ENCODE assay signal across 8 cellular contexts in the genomic region with DNA sequence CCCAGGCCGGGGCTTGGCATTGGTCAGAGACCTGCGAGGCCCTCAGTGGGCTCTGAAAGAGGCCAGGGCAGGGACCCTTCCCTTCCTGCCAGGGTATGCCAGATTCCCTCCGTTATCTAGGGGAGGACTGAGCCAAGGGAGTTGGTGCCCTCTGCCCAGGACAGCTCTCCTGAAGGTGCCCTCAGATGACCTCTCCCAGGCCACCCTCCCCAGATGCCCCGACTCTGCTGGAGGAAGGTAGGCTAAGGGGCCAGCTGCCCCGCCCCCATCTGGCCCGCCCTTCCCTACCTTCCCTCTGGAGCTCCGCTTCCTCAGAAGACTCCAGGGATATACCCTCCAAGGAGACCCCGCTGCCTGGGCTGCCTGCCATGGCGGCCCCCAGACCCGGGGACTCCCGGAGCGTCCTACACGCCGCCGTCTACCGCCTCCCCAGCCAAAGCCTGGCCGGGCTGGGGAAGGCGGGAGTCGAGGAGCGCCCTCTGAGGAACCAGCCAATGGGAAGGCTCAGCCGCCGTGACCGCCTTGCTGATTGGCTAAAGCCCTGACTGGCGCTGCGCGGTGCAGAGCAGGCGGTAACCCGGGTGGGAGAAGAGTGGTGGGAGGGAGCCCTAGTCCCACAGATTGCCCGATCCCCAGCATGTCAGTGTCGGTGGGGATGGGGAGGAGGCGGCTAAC. TPM values are rescaled to one million over a fixed set of nuclear protein-coding genes. Genes with fewer than 3 reads are reported as not detected.
A peak's percentile ranks its signal among the peaks of the same experiment; 100 is the strongest.
DNase-seq lines count a peak whose midpoint lies in the region; ATAC-seq, FAIRE-seq and TF ChIP-seq lines count a peak whose summit lies in the region.

No MANE protein-coding gene starts in this region.

- peak; percentile 91 for FAIRE-seq in endothelial cell of umbilical vein (lab: Jason Lieb, UNC)

- DNase-seq in GM04504 (ENCODE audit: low read depth) (peak; percentile 48), NT2/D1 (ENCODE audit: low read depth, low spot score) (peak; percentile 66), endothelial cell of umbilical vein (ENCODE audit: low read depth, low spot score) (peak; percentile 85), mesothelial cell of epicardium (ENCODE audit: low spot score in 2 of 2, unreplicated experiment in 2 of 2) (peak; percentile 85 to 92)
- peak; percentile 91 for DNase-seq in activated CD8-positive, alpha-beta memory T cell treated with anti-CD3 and anti-CD28 coated beads, Interleukin-2, amount 50 U/mL, for 48 hours
- DNase-seq in stimulated activated CD8-positive, alpha-beta memory T cell treated with anti-CD3 and anti-CD28 coated beads, Interleukin-15, amount 100 ng/mL, for 1 hour (ENCODE audit: low read depth): peak; percentile 67

- no peaks in the 10 kb centered on the region for H4K20me1 ChIP-seq in endothelial cell of umbilical vein (replicated peaks; ENCODE audit: control insufficient read depth, extremely low read depth, insufficient read depth, low read length)

- POLR2A ChIA-PET in endothelial cell of umbilical vein (lab: Charles Lee): no interaction called here

- H3K79me2 ChIP-seq in endothelial cell of umbilical vein (ENCODE audit: control insufficient read depth, insufficient read depth, low read length): no peaks in the 10 kb centered on the region

- H3K4me2 ChIP-seq in endothelial cell of umbilical vein (ENCODE audit: insufficient read depth, low read length): peak overlapping the region; percentile 54

- H3K9me3 Mint-ChIP-seq in mesothelial cell of epicardium: no peaks in the 10 kb centered on the region

- dilution Hi-C loops in endothelial cell of umbilical vein (cut with MboI; ENCODE audit: extremely low pct_ligation_motif_present, low sequenced_read_pairs): no loop called here

- H3K9me3 ChIP-seq in HUES6 (ENCODE audit: control insufficient read depth, insufficient read depth, low read depth, low read length) (no peaks in the 10 kb centered on the region), NT2/D1 (ENCODE audit: insufficient read depth, low read length) (no peaks in the 10 kb centered on the region), endothelial cell of umbilical vein (replicated peaks; ENCODE audit: control insufficient read depth, insufficient read depth, low read length) (no peaks in the 10 kb centered on the region)

- H2AFZ ChIP-seq in endothelial cell of umbilical vein (ENCODE audit: low read depth, low read length): peak overlapping the region; percentile 64

- no peak for TF ChIP-seq POLR2A in endothelial cell of umbilical vein (IDR thresholded peaks at IDR 0.05; ENCODE audit: low read depth, low read length)

- no peak overlapping the region for H3K27ac Mint-ChIP-seq in mesothelial cell of epicardium

- H3K9me1 ChIP-seq in endothelial cell of umbilical vein (replicated peaks; ENCODE audit: control insufficient read depth, extremely low read depth, insufficient read depth, low read length): no peaks in the 10 kb centered on the region

- intact Hi-C loops in endothelial cell of umbilical vein (cut with micrococcal nuclease): no loop called here

- H3K36me3 ChIP-seq in HUES6 (ENCODE audit: control insufficient read depth, insufficient read depth, low read length): peaks cover 6% of the 10 kb centered on the region; the same call in 1 of the 2 replicates
- H3K36me3 ChIP-seq in NT2/D1 (ENCODE audit: insufficient read depth, insufficient read length, low read length): peaks cover 2% of the 10 kb centered on the region
- no peaks in the 10 kb centered on the region for H3K36me3 ChIP-seq in endothelial cell of umbilical vein (ENCODE audit: control insufficient read depth in 2 of 2, extremely low read depth in 1 of 2, insufficient read depth in 2 of 2, low read length in 2 of 2)

- TF ChIP-seq CTCF in endothelial cell of umbilical vein (IDR thresholded peaks at IDR 0.05; ENCODE audit: extremely low read depth in 1 of 2, insufficient read depth in 1 of 2, low read depth in 1 of 2, low read length in 2 of 2) (no peak), mesothelial cell of epicardium (IDR thresholded peaks at IDR 0.05; ENCODE audit: unreplicated experiment) (no peak)

- peaks cover 33% of the 10 kb centered on the region for H3K4me1 Mint-ChIP-seq in mesothelial cell of epicardium

- H3K9ac ChIP-seq in HUES6 (ENCODE audit: low read length): no peak overlapping the region
- peak overlapping the region; percentile 78 for H3K9ac ChIP-seq in NT2/D1 (ENCODE audit: insufficient read length, low read depth)
- no peak overlapping the region for H3K9ac ChIP-seq in endothelial cell of umbilical vein (replicated peaks; ENCODE audit: extremely low read depth, insufficient read depth, low read length)

- H3K4me1 ChIP-seq in HUES6 (ENCODE audit: control insufficient read depth, insufficient read depth, low read length) (peaks cover 31% of the 10 kb centered on the region), NT2/D1 (ENCODE audit: insufficient read depth, insufficient read length) (peaks cover 18% of the 10 kb centered on the region), endothelial cell of umbilical vein (ENCODE audit: control insufficient read depth, extremely low read depth, insufficient read depth, low read length) (peaks cover 3% of the 10 kb centered on the region)

- ATAC-seq in GM21360 (IDR thresholded peaks at IDR 0.05; ENCODE audit: unreplicated experiment): no peak

- H3K4me3 ChIP-seq in HUES6 (ENCODE audit: low read depth, low read length): peak overlapping the region; percentile 65
- peak overlapping the region; percentile 58 for H3K4me3 ChIP-seq in NT2/D1 (ENCODE audit: insufficient read length, low read depth)
- peak overlapping the region in 2 of 3 experiments; percentile 26 to 29 for H3K4me3 ChIP-seq in endothelial cell of umbilical vein (replicated peaks in 1 of 3; ENCODE audit: insufficient read depth in 1 of 3, low read depth in 1 of 3, low read length in 3 of 3)

- CTCF ChIA-PET in endothelial cell of umbilical vein (lab: Charles Lee): interaction anchor here (0.7 to 4.0 kb wide), 2 partner anchors 9 to 19 kb away, joined by 3 to 37 read pairs; no protein-coding TSS in a partner anchor

- H3K27me3 ChIP-seq in HUES6 (ENCODE audit: control insufficient read depth, insufficient read depth, low read length): peaks cover 32% of the 10 kb centered on the region
- peaks cover 15% of the 10 kb centered on the region for H3K27me3 ChIP-seq in NT2/D1 (ENCODE audit: insufficient read depth, insufficient read length)
- H3K27me3 ChIP-seq in endothelial cell of umbilical vein (ENCODE audit: control insufficient read depth in 2 of 2, insufficient read depth in 2 of 2, low read length in 2 of 2): peaks cover 4 to 6% of the 10 kb centered on the region in 2 experiments

- no TSS peak for BruUV-seq in endothelial cell of umbilical vein (replicated peaks; lab: Mats Ljungman, UMichigan)

- H3K27ac ChIP-seq in HUES6 (ENCODE audit: low read depth, low read length): no peak overlapping the region
- no peak overlapping the region for H3K27ac ChIP-seq in endothelial cell of umbilical vein (ENCODE audit: insufficient read depth, low read depth, low read length)

- peak overlapping the region; percentile 73 for H3K4me3 Mint-ChIP-seq in mesothelial cell of epicardium

- peaks cover 17% of the 10 kb centered on the region for H3K27me3 Mint-ChIP-seq in mesothelial cell of epicardium (ENCODE audit: low read depth)

- no peaks in the 10 kb centered on the region for H3K36me3 Mint-ChIP-seq in mesothelial cell of epicardium

RNA-seq across cellular contexts. Expression of a gene that starts 7.0 kb away (rescaled TPM):
- total RNA-seq in endothelial cell of umbilical vein (1.2 and 1.6 TPM in 2 replicates), mesothelial cell of epicardium (11.6 to 14.1 TPM (median 13.0 TPM) in 3 replicates)
- polyA plus RNA-seq in endothelial cell of umbilical vein: 1.2 and 1.4 TPM in 2 replicates
- 1.1 and 1.3 TPM in 2 replicates for polyA plus RNA-seq in endothelial cell of umbilical vein (2011; cell fraction: cytosol; rRNA removed)
- polyA plus RNA-seq in endothelial cell of umbilical vein (2011; cell fraction: nucleus; rRNA removed): 1.6 TPM in 2 replicates
- 1.1 and 2.6 TPM in 2 replicates for polyA plus RNA-seq in endothelial cell of umbilical vein (2012)
- polyA minus RNA-seq in endothelial cell of umbilical vein: 0.91 and 2.2 TPM in 2 replicates
- 7.9 TPM for polyA minus RNA-seq in endothelial cell of umbilical vein (2011; cell fraction: cytosol; rRNA and poly(A)+ RNA removed)
- 0.29 and 1.0 TPM in 2 replicates for polyA minus RNA-seq in endothelial cell of umbilical vein (2011; cell fraction: nucleus; rRNA and poly(A)+ RNA removed)

RNA-seq across cellular contexts. Expression of a gene that starts 42.0 kb away (rescaled TPM):
- total RNA-seq in endothelial cell of umbilical vein: not detected in 2 replicates
- polyA plus RNA-seq in endothelial cell of umbilical vein: not detected in 2 replicates
- polyA plus RNA-seq in endothelial cell of umbilical vein (2011; cell fraction: cytosol; rRNA removed): not detected in 2 replicates
- not detected in 2 replicates for polyA plus RNA-seq in endothelial cell of umbilical vein (2011; cell fraction: nucleus; rRNA removed)
- not detected in 2 replicates for polyA plus RNA-seq in endothelial cell of umbilical vein (2012)
- polyA minus RNA-seq in endothelial cell of umbilical vein: not detected in 2 replicates
- not detected for polyA minus RNA-seq in endothelial cell of umbilical vein (2011; cell fraction: cytosol; rRNA and poly(A)+ RNA removed)
- not detected in 2 replicates for polyA minus RNA-seq in endothelial cell of umbilical vein (2011; cell fraction: nucleus; rRNA and poly(A)+ RNA removed)
- not detected in 3 replicates for total RNA-seq in mesothelial cell of epicardium

RNA-seq across cellular contexts. Expression of a gene that starts 53.3 kb away (rescaled TPM):
- total RNA-seq in endothelial cell of umbilical vein (not detected in 2 replicates), mesothelial cell of epicardium (0.18 TPM in 1 of 3 replicates, not detected in the others)
- polyA plus RNA-seq in endothelial cell of umbilical vein: not detected in 2 replicates
- polyA plus RNA-seq in endothelial cell of umbilical vein (2011; cell fraction: cytosol; rRNA removed): not detected in 2 replicates
- not detected in 2 replicates for polyA plus RNA-seq in endothelial cell of umbilical vein (2011; cell fraction: nucleus; rRNA removed)
- not detected in 2 replicates for polyA plus RNA-seq in endothelial cell of umbilical vein (2012)
- not detected in 2 replicates for polyA minus RNA-seq in endothelial cell of umbilical vein
- not detected for polyA minus RNA-seq in endothelial cell of umbilical vein (2011; cell fraction: cytosol; rRNA and poly(A)+ RNA removed)
- polyA minus RNA-seq in endothelial cell of umbilical vein (2011; cell fraction: nucleus; rRNA and poly(A)+ RNA removed): not detected in 2 replicates

RNA-seq across cellular contexts. Expression of a gene that starts 53.4 kb away (rescaled TPM):
- not detected in 2 replicates for total RNA-seq in endothelial cell of umbilical vein
- polyA plus RNA-seq in endothelial cell of umbilical vein: 0.14 TPM in 1 of 2 replicates, not detected in the other
- polyA plus RNA-seq in endothelial cell of umbilical vein (2011; cell fraction: cytosol; rRNA removed): not detected in 2 replicates
- polyA plus RNA-seq in endothelial cell of umbilical vein (2011; cell fraction: nucleus; rRNA removed): not detected in 2 replicates
- not detected in 2 replicates for polyA plus RNA-seq in endothelial cell of umbilical vein (2012)
- polyA minus RNA-seq in endothelial cell of umbilical vein: not detected in 2 replicates
- not detected for polyA minus RNA-seq in endothelial cell of umbilical vein (2011; cell fraction: cytosol; rRNA and poly(A)+ RNA removed)
- not detected in 2 replicates for polyA minus RNA-seq in endothelial cell of umbilical vein (2011; cell fraction: nucleus; rRNA and poly(A)+ RNA removed)
- not detected in 3 replicates for total RNA-seq in mesothelial cell of epicardium
